18 cellular contexts compared by ENCODE assay signal in genomic region chr10:2950546-2950945, GRCh38.
"Had no signal": no experiment of that assay in that cellular context is flagged by ENCODE, and none has a peak within 500 bp of the region (broad histone marks: within the 10 kb centered on the region; RNA-seq: fewer than 3 reads in every experiment).

No MANE protein-coding gene starts in this region.

- H3K4me1 Mint-ChIP-seq: activated naive CD4-positive, alpha-beta T cell treated with anti-CD3 and anti-CD28 coated beads, Interleukin-2, amount 10 ng/mL, durations not matched to agents 7 days and 5 days; natural killer cell had no signal

- H3K9ac ChIP-seq: parathyroid adenoma had no signal

- H3K4me3 Mint-ChIP-seq: activated naive CD4-positive, alpha-beta T cell treated with anti-CD3 and anti-CD28 coated beads, Interleukin-2, amount 10 ng/mL, durations not matched to agents 7 days and 5 days; activated naive CD8-positive, alpha-beta T cell treated with anti-CD3 and anti-CD28 coated beads, Interleukin-2, amount 50 U/mL, for 24 hours; activated T-helper 1 cell treated with anti-CD3 and anti-CD28 coated beads, Interleukin-12 subunit alpha, Interleukin-12 subunit beta, Interleukin-2, Interleukin-4 antibody, amounts not matched to agents 30 ng/mL and 10 ng/mL and 1 ng/mL, durations not matched to agents 14 hours and 24 hours and 36 hours; natural killer cell; WTC11 had no signal

- ATAC-seq: lower lobe of right lung, natural killer cell, sciatic nerve, WTC11 had no signal

- H3K27ac ChIP-seq: brain microvascular endothelial cell, coronary artery, lower lobe of right lung, parathyroid adenoma, tibial artery had no signal

- H3K36me3 ChIP-seq: brain microvascular endothelial cell, lower lobe of right lung, tibial artery had no signal

- H3K27me3 ChIP-seq: brain microvascular endothelial cell had no signal

- H3K36me3 Mint-ChIP-seq: activated naive CD4-positive, alpha-beta T cell treated with anti-CD3 and anti-CD28 coated beads, Interleukin-2, amount 10 ng/mL, durations not matched to agents 7 days and 5 days; natural killer cell; WTC11 had no signal

- H3K4me3 ChIP-seq: coronary artery, lower lobe of right lung, tibial artery had no signal

- DNase-seq: activated CD8-positive, alpha-beta memory T cell treated with anti-CD3 and anti-CD28 coated beads, Interleukin-2, amount 50 U/mL, for 4 hours; activated naive CD4-positive, alpha-beta T cell treated with anti-CD3 and anti-CD28 coated beads, Interleukin-2, amount 10 ng/mL, durations not matched to agents 7 days and 5 days; brain microvascular endothelial cell; central memory CD4-positive, alpha-beta T cell; erythroblast; foreskin melanocyte; glutamatergic neuron; lower lobe of right lung; natural killer cell; stimulated activated naive CD4-positive, alpha-beta T cell; substantia nigra; tibial artery had no signal

- H3K27ac Mint-ChIP-seq: activated naive CD4-positive, alpha-beta T cell treated with anti-CD3 and anti-CD28 coated beads, Interleukin-2, amount 10 ng/mL, durations not matched to agents 7 days and 5 days; activated naive CD8-positive, alpha-beta T cell treated with anti-CD3 and anti-CD28 coated beads, Interleukin-2, amount 50 U/mL, for 24 hours; activated T-helper 1 cell treated with anti-CD3 and anti-CD28 coated beads, Interleukin-12 subunit alpha, Interleukin-12 subunit beta, Interleukin-2, Interleukin-4 antibody, amounts not matched to agents 30 ng/mL and 10 ng/mL and 1 ng/mL, durations not matched to agents 14 hours and 24 hours and 36 hours; natural killer cell; WTC11 had no signal

- H3K9me3 ChIP-seq: lower lobe of right lung, tibial artery had no signal

- H3K9me3 Mint-ChIP-seq: activated naive CD4-positive, alpha-beta T cell treated with anti-CD3 and anti-CD28 coated beads, Interleukin-2, amount 10 ng/mL, durations not matched to agents 7 days and 5 days; activated T-helper 1 cell treated with anti-CD3 and anti-CD28 coated beads, Interleukin-12 subunit alpha, Interleukin-12 subunit beta, Interleukin-2, Interleukin-4 antibody, amounts not matched to agents 30 ng/mL and 10 ng/mL and 1 ng/mL, durations not matched to agents 14 hours and 24 hours and 36 hours; natural killer cell had no signal

- H3K4me1 ChIP-seq: lower lobe of right lung, parathyroid adenoma, tibial artery had no signal
